24 cellular contexts compared by ENCODE assay signal in the genomic region with DNA sequence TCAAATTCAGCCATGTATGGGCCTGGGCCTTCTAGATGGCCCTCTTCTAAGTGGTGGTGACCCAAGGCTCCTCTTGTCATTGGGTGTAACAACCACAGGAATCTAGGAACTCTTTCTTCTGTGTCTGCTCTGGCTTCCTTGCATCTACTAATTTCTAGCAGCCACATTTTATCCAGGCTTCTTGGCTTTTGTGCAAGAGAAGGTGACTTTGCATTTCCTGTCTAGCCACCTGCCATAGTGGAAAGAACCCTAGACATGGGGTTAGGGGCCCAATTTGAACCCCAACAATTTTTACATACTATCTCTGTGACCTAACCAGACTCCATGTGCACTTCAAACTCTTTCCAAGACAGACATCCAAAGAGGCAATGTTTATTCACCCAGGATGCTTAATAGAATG. TPM values are rescaled to one million over a fixed set of nuclear protein-coding genes. Genes with fewer than 3 reads are reported as not detected.
"Had no signal": no experiment of that assay in that cellular context is flagged by ENCODE, and none has a peak within 500 bp of the region (broad histone marks: within the 10 kb centered on the region; RNA-seq: fewer than 3 reads in every experiment).

No MANE protein-coding gene starts in this region.

- H3K27ac ChIP-seq: PC-9, Peyer's patch, SJSA1, SK-N-MC had no signal

- H2AFZ ChIP-seq: PC-9 had no signal

- H3K4me2 ChIP-seq: PC-9 had no signal

- H3K36me3 ChIP-seq: Peyer's patch, SJSA1 had no signal

- H3K9me3 ChIP-seq: Peyer's patch, SJSA1 had no signal

- H3K27me3 ChIP-seq: Peyer's patch, SJSA1 had no signal

- DNase-seq: KBM-7; NCI-H1092 treated with DMSO at 0.1 percent for 48 hours; NCI-H1436; NCI-H187; NCI-H2029; NCI-H2081 treated with DMSO at 0.1 percent for 48 hours; NCI-H2171; NCI-H226; NCI-H446; NCI-H510A; NCI-H524 treated with DMSO at 0.1 percent for 48 hours; NCI-H69; NCI-H774; NK-92 treated with Interleukin-12 subunit alpha and Interleukin-12 subunit beta, amount 100 ng/mL, for 24 hours; PC-9; Peyer's patch; Right ventricle myocardium superior; SIG-M5 had no signal

- H3K4me1 ChIP-seq: Peyer's patch, SJSA1 had no signal

- H3K4me3 ChIP-seq: PC-9, Peyer's patch, SJSA1, SK-N-MC had no signal

RNA-seq across cellular contexts. Expression of a gene that starts 25.1 kb away (rescaled TPM):
- total RNA-seq: MCF 10A, PC-9, RPMI7951, SJSA1 had no signal
- polyA plus RNA-seq: IgD-negative memory B cell had no signal

RNA-seq across cellular contexts. Expression of a gene that starts 35.1 kb away (rescaled TPM):
- total RNA-seq: LHCN-M2, MCF 10A, PC-9, Right ventricle myocardium superior, RPMI7951, SJSA1 had no signal
- polyA plus RNA-seq: IgD-negative memory B cell had no signal
